In genomic region chr1:216051071-216051470, GRCh38 we compare ENCODE assay signal across 10 cellular contexts.
"Had no signal": no experiment of that assay in that cellular context is flagged by ENCODE, and none has a peak within 500 bp of the region (broad histone marks: within the 10 kb centered on the region; RNA-seq: fewer than 3 reads in every experiment).

No MANE protein-coding gene starts in this region.

- DNase-seq: GM23248, GOT3, H7, H9, HCEC 1CT, HFFc6 had no signal

- H3K4me3 ChIP-seq: GM23248, GM23338, HAP-1 had no signal

- H3K4me1 ChIP-seq: HAP-1 had no signal

- H2AFZ ChIP-seq: GM23248, GM23338 had no signal

- H3K9me3 Mint-ChIP-seq: GM23338, H9, HFFc6 had no signal

- ATAC-seq: GM23338, HCT116 had no signal

- FAIRE-seq: H54 had no signal

- H3K9me3 ChIP-seq: HAP-1 had no signal

- H3K27ac Mint-ChIP-seq: GM23338, HFFc6 had no signal

- H3K4me2 ChIP-seq: GM23338 had no signal

- H3K9ac ChIP-seq: GM23248 had no signal

- H3K36me3 ChIP-seq: HAP-1 had no signal

- H3K4me3 Mint-ChIP-seq: GM23338, H9, HFFc6 had no signal

- H3K27ac ChIP-seq: GM23248 had no signal
